ENCODE assay signal across 8 cellular contexts in genomic region chr17:64025732-64026294, GRCh38. TPM values are rescaled to one million over a fixed set of nuclear protein-coding genes. Genes with fewer than 3 reads are reported as not detected.
DNase-seq lines count a peak whose midpoint lies in the region; ATAC-seq and TF ChIP-seq lines count a peak whose summit lies in the region.

No MANE protein-coding gene starts in this region.

- peak overlapping the region; percentile 89 for H2AFZ ChIP-seq in OCI-LY1 (ENCODE audit: low read length)

- H4K20me1 ChIP-seq in OCI-LY1 (ENCODE audit: insufficient read depth, low read length): no peaks in the 10 kb centered on the region

- no peaks in the 10 kb centered on the region for H3K79me2 ChIP-seq in OCI-LY1 (ENCODE audit: insufficient read depth, low read length)

- H3K4me3 Mint-ChIP-seq in natural killer cell: peak overlapping the region; percentile 93
- H3K4me3 Mint-ChIP-seq in stimulated activated memory B cell treated with anti-CD40 and anti-IgM and Interleukin-4, amounts not matched to agents 10 μg/mL and 1 μg/mL and 100 μg/mL, for 72 hours: peak overlapping the region; percentile 65

- TF ChIP-seq CTCF in AG10803 (conservative IDR thresholded peaks at IDR 0.05; ENCODE audit: low read length) (peak; percentile 90), OCI-LY1 (IDR thresholded peaks at IDR 0.05; ENCODE audit: low read length) (peak; percentile 100), natural killer cell (IDR thresholded peaks at IDR 0.05) (peak; percentile 97)

- peak; percentile 61 for DNase-seq in AG10803 (ENCODE audit: low read depth)
- peak; percentile 21 for DNase-seq in GM19240 (ENCODE audit: insufficient read length, low spot score)
- peak; percentile 71 for DNase-seq in HuH-7.5 (ENCODE audit: low spot score)
- peak; percentile 71 for DNase-seq in activated CD8-positive, alpha-beta memory T cell treated with anti-CD3 and anti-CD28 coated beads, Interleukin-2, amount 50 U/mL, for 24 hours (ENCODE audit: extremely low read depth)
- peak; percentile 89 for DNase-seq in natural killer cell

- H3K4me1 Mint-ChIP-seq in natural killer cell: peaks cover 48 to 51% of the 10 kb centered on the region in 2 donors
- H3K4me1 Mint-ChIP-seq in stimulated activated memory B cell treated with anti-CD40 and anti-IgM and Interleukin-4, amounts not matched to agents 10 μg/mL and 1 μg/mL and 100 μg/mL, for 72 hours: peaks cover 28% of the 10 kb centered on the region

- H3K27me3 Mint-ChIP-seq in natural killer cell (ENCODE audit: low read depth in 2 of 2): no peaks in the 10 kb centered on the region
- no peaks in the 10 kb centered on the region for H3K27me3 Mint-ChIP-seq in stimulated activated memory B cell treated with anti-CD40 and anti-IgM and Interleukin-4, amounts not matched to agents 10 μg/mL and 1 μg/mL and 100 μg/mL, for 72 hours

- peak overlapping the region; percentile 94 for H3K27ac ChIP-seq in OCI-LY1 (ENCODE audit: low read depth, low read length, poor library complexity, severe bottlenecking)

- no peaks in the 10 kb centered on the region for H3K27me3 ChIP-seq in OCI-LY1 (ENCODE audit: insufficient read depth, low read length)

- no peaks in the 10 kb centered on the region for H3K9me2 ChIP-seq in OCI-LY1 (ENCODE audit: low read depth, low read length)

- peak; percentile 66 for ATAC-seq in esophagus mucosa
- peak; percentile 70 to 90 (median 78) for ATAC-seq in natural killer cell
- peak; percentile 92 for ATAC-seq in stimulated activated memory B cell treated with anti-CD40 and anti-IgM and Interleukin-4, amounts not matched to agents 10 μg/mL and 1 μg/mL and 100 μg/mL, for 72 hours

- peak overlapping the region; percentile 54 for H3K9ac ChIP-seq in OCI-LY1 (ENCODE audit: low read length)

- H3K4me3 ChIP-seq in AG10803 (ENCODE audit: low read length): 0 out of 2 replicates have a peak overlapping the region, but pooled peaks have one; percentile 12
- H3K4me3 ChIP-seq in OCI-LY1 (ENCODE audit: low read depth, low read length, poor library complexity, severe bottlenecking): peak overlapping the region; percentile 36

- H3K4me1 ChIP-seq in OCI-LY1 (ENCODE audit: insufficient read depth, low read length, severe bottlenecking): peaks cover 54% of the 10 kb centered on the region

- intact Hi-C loops in natural killer cell (cut with micrococcal nuclease): loop anchor here (1.0 to 5.0 kb wide), 7 partner anchors 10 to 236 kb away; partner anchors contain the start of gene TEX2

- peak overlapping the region; percentile 98 to 100 for H3K27ac Mint-ChIP-seq in natural killer cell
- H3K27ac Mint-ChIP-seq in stimulated activated memory B cell treated with anti-CD40 and anti-IgM and Interleukin-4, amounts not matched to agents 10 μg/mL and 1 μg/mL and 100 μg/mL, for 72 hours: peak overlapping the region; percentile 50

- H3K9me3 ChIP-seq in OCI-LY1 (ENCODE audit: low read length): no peaks in the 10 kb centered on the region

- no peaks in the 10 kb centered on the region for H3K9me3 Mint-ChIP-seq in natural killer cell
- H3K9me3 Mint-ChIP-seq in stimulated activated memory B cell treated with anti-CD40 and anti-IgM and Interleukin-4, amounts not matched to agents 10 μg/mL and 1 μg/mL and 100 μg/mL, for 72 hours: no peaks in the 10 kb centered on the region

- peak overlapping the region; percentile 55 for H3K4me2 ChIP-seq in OCI-LY1 (ENCODE audit: low read length)

- peaks cover 16% of the 10 kb centered on the region for H3F3A ChIP-seq in OCI-LY1 (ENCODE audit: insufficient read depth, low read length)

- no peaks in the 10 kb centered on the region for H3K36me3 ChIP-seq in OCI-LY1 (ENCODE audit: insufficient read depth, low read length)

- H3K36me3 Mint-ChIP-seq in natural killer cell: no peaks in the 10 kb centered on the region
- no peaks in the 10 kb centered on the region for H3K36me3 Mint-ChIP-seq in stimulated activated memory B cell treated with anti-CD40 and anti-IgM and Interleukin-4, amounts not matched to agents 10 μg/mL and 1 μg/mL and 100 μg/mL, for 72 hours

RNA-seq across cellular contexts. Expression of gene ICAM2, which starts 5.4 kb away (rescaled TPM):
- total RNA-seq in esophagus mucosa: 3.5 TPM
- 10 to 100 TPM; 73.2 to 91.0 (median 78.0) TPM for total RNA-seq in natural killer cell

RNA-seq across cellular contexts. Expression of gene PRR29, which starts 27.7 kb away (rescaled TPM):
- not detected for total RNA-seq in esophagus mucosa
- 1 to 10 TPM in 2 of 3 donors, under 1 TPM in 1; 0.92 to 1.6 (median 1.6) TPM for total RNA-seq in natural killer cell

RNA-seq across cellular contexts. Expression of gene SCN4A, which starts 53.1 kb away (rescaled TPM):
- 0.12 TPM for total RNA-seq in esophagus mucosa
- under 1 TPM; 0.10 to 0.14 (median 0.14) TPM for total RNA-seq in natural killer cell

Comparison
In these comparisons a context has a peak if more than half of its experiments do, and no peak if none do; other contexts are left out.
1. Peak in every context shown above with its lines: DNase-seq, ATAC-seq, H3K4me3 ChIP-seq and H3K27ac ChIP-seq.
2. DNase-seq: peak in every context shown above with its lines; median percentile 89 in natural killer cell; 71 in HuH-7.5; 71 in activated CD8-positive, alpha-beta memory T cell treated with anti-CD3 and anti-CD28 coated beads, Interleukin-2, amount 50 U/mL, for 24 hours; 61 in AG10803; 21 in GM19240.
3. RNA of gene ICAM2, which starts 5.4 kb away (total RNA-seq): 73.2 to 91.0 TPM in natural killer cell; 3.5 TPM in esophagus mucosa (single experiment); every median in the first group is over 10 times any median in the second.